ENCODE assay signal across 8 cellular contexts in genomic region chr7:22563621-22564241, GRCh38.
A peak's percentile ranks its signal among the peaks of the same experiment; 100 is the strongest.
DNase-seq lines count a peak whose midpoint lies in the region; ATAC-seq, FAIRE-seq and TF ChIP-seq lines count a peak whose summit lies in the region.

No MANE protein-coding gene starts in this region.

- peak overlapping the region; percentile 90 for H2BK20ac ChIP-seq in IMR-90 (ENCODE audit: low read depth, low read length)

- POLR2A ChIA-PET in IMR-90 (lab: Charles Lee; ENCODE audit: unreplicated experiment) = interaction anchor here (0.6 kb wide), 1 partner anchor 292 kb away, joined by 7 read pairs; no protein-coding TSS in a partner anchor
- POLR2A ChIA-PET in GM12878 (lab: Charles Lee) = no interaction called here

- H4K91ac ChIP-seq in IMR-90 (ENCODE audit: insufficient read depth, low read depth, low read length) = peak overlapping the region; percentile 92
- H4K91ac ChIP-seq in neuronal stem cell (ENCODE audit: low read depth, low read length, poor library complexity) = no peak overlapping the region

- H2AK5ac ChIP-seq in IMR-90 (ENCODE audit: low read depth, low read length) (peak overlapping the region; percentile 79), neuronal stem cell (ENCODE audit: low read depth, low read length) (no peak overlapping the region)

- peak overlapping the region; percentile 93 for H3K14ac ChIP-seq in IMR-90 (replicated peaks; ENCODE audit: low read depth, low read length)
- no peak overlapping the region for H3K14ac ChIP-seq in neuronal stem cell (ENCODE audit: low read length)

- H2BK120ac ChIP-seq in IMR-90 (ENCODE audit: low read depth, low read length) (peak overlapping the region; percentile 97), neuronal stem cell (ENCODE audit: low read depth, low read length) (no peak overlapping the region)

- H4K8ac ChIP-seq in IMR-90 (ENCODE audit: low read depth in 2 of 2, low read length in 2 of 2) = peak overlapping the region; percentile 28 to 80
- no peak overlapping the region for H4K8ac ChIP-seq in neuronal stem cell (ENCODE audit: low read depth, low read length)

- H3K79me1 ChIP-seq in IMR-90 (ENCODE audit: low read depth in 1 of 2, low read length in 2 of 2) (peaks cover 0 to 20% of the 10 kb centered on the region in 2 experiments; a peak in 2 of 4 replicates), neuronal stem cell (ENCODE audit: low read depth, low read length) (no peaks in the 10 kb centered on the region)

- H3K4me3 ChIP-seq in IMR-90 (ENCODE audit: insufficient read depth, low read depth, low read length) (no peak overlapping the region), GM12878 (no peak overlapping the region), neuronal stem cell (ENCODE audit: low read length in 2 of 2) (no peak overlapping the region)

- H2BK5ac ChIP-seq in IMR-90 (ENCODE audit: low read depth, low read length, poor library complexity, severe bottlenecking) = peak overlapping the region; percentile 67
- no peak overlapping the region for H2BK5ac ChIP-seq in neuronal stem cell (ENCODE audit: low read length)

- no peaks in the 10 kb centered on the region for H3K27me3 ChIP-seq in IMR-90 (ENCODE audit: control insufficient read depth, insufficient read depth, low read length)
- no peaks in the 10 kb centered on the region; a peak in 1 of 4 replicates for H3K27me3 ChIP-seq in GM12878 (replicated peaks in 1 of 2; ENCODE audit: control insufficient read depth in 2 of 2, insufficient read depth in 2 of 2, low read length in 1 of 2)
- no peaks in the 10 kb centered on the region for H3K27me3 ChIP-seq in neuronal stem cell (ENCODE audit: control insufficient read depth in 3 of 3, insufficient read depth in 3 of 3, low read depth in 1 of 3, low read length in 3 of 3)

- no peaks in the 10 kb centered on the region for H4K20me1 ChIP-seq in IMR-90 (ENCODE audit: insufficient read depth, low read length)
- H4K20me1 ChIP-seq in GM12878 (ENCODE audit: control insufficient read depth, insufficient read depth) = no peaks in the 10 kb centered on the region; the same call in 1 of the 2 replicates

- peak overlapping the region; percentile 33; the same call in 1 of the 2 replicates for H3K56ac ChIP-seq in IMR-90 (ENCODE audit: extremely low read depth, insufficient read depth, low read length)

- no peaks in the 10 kb centered on the region for H3K9me3 ChIP-seq in IMR-90 (ENCODE audit: control insufficient read depth, insufficient read depth, low read length)
- H3K9me3 ChIP-seq in GM12878 (replicated peaks; ENCODE audit: control insufficient read depth, insufficient read depth, low read length) = no peaks in the 10 kb centered on the region
- no peaks in the 10 kb centered on the region for H3K9me3 ChIP-seq in neuronal stem cell (replicated peaks in 1 of 2; ENCODE audit: control insufficient read depth in 2 of 2, insufficient read depth in 1 of 2, low read depth in 1 of 2, low read length in 2 of 2)

- RAD21 ChIA-PET in GM12878 (lab: Charles Lee; ENCODE audit: unreplicated experiment) = interaction anchor here (0.8 to 6.2 kb wide), 3 partner anchors 98 to 497 kb away, joined by 3 to 115 read pairs (median 4); partner anchors contain the start of gene IL6

- H3K4ac ChIP-seq in IMR-90 (ENCODE audit: low read depth, low read length) = peak overlapping the region; percentile 93
- H3K4ac ChIP-seq in neuronal stem cell (ENCODE audit: low read length) = no peak overlapping the region

- H2AK9ac ChIP-seq in IMR-90 (replicated peaks; ENCODE audit: low read depth, low read length, poor library complexity) = peak overlapping the region; percentile 35

- no peaks in the 10 kb centered on the region for H3K79me2 ChIP-seq in GM12878 (ENCODE audit: control insufficient read depth, insufficient read depth, low read length)

- no peak for FAIRE-seq in GM12878 (lab: Jason Lieb, UNC)

- no peak for TF ChIP-seq RAD21 in IMR-90 (IDR thresholded peaks at IDR 0.05; ENCODE audit: low read length)
- TF ChIP-seq RAD21 in GM12878 (IDR thresholded peaks at IDR 0.05; ENCODE audit: insufficient read depth, low read depth, low read length) = no peak

- TF ChIP-seq CTCF in IMR-90 (conservative IDR thresholded peaks at IDR 0.05; ENCODE audit: low read depth, low read length) (no peak), GM12878 (IDR thresholded peaks at IDR 0.05 in 2 of 3, conservative IDR thresholded peaks at IDR 0.05 in 1 of 3; ENCODE audit: control insufficient read depth in 2 of 3, extremely low read depth in 1 of 3, insufficient read depth in 1 of 3, low read depth in 3 of 3, low read length in 3 of 3) (no peak)

- peak overlapping the region; percentile 24 for H4K5ac ChIP-seq in IMR-90 (ENCODE audit: low read depth, low read length)

- peak overlapping the region; percentile 77 for H2AFZ ChIP-seq in IMR-90 (replicated peaks; ENCODE audit: low read length, poor library complexity)
- no peak overlapping the region for H2AFZ ChIP-seq in GM12878 (ENCODE audit: control insufficient read depth, low read depth, low read length)
- peak overlapping the region; percentile 78 for H2AFZ ChIP-seq in neuronal stem cell (ENCODE audit: low read length)

- H3K23ac ChIP-seq in IMR-90 (ENCODE audit: low read depth, low read length) (peak overlapping the region; percentile 88), neuronal stem cell (ENCODE audit: low read depth, low read length, poor library complexity) (no peak overlapping the region)

- 0 out of 2 replicates have a peak, but pooled peaks have one; percentile 4 for ATAC-seq in IMR-90 (ENCODE audit: low read depth)
- peak; percentile 66 for ATAC-seq in GM12878

- H3K9ac ChIP-seq in IMR-90 (ENCODE audit: low read depth, low read length) (peak overlapping the region; percentile 31), GM12878 (ENCODE audit: control insufficient read depth, insufficient read depth, low read length) (no peak overlapping the region), neuronal stem cell (ENCODE audit: low read depth, low read length, poor library complexity) (no peak overlapping the region)

- H2BK12ac ChIP-seq in neuronal stem cell (ENCODE audit: low read length) = peak overlapping the region; percentile 1

- H3K27ac ChIP-seq in IMR-90 (ENCODE audit: insufficient read depth, low read length) (peak overlapping the region; percentile 7), GM12878 (ENCODE audit: control insufficient read depth, insufficient read depth) (no peak overlapping the region), neuronal stem cell (replicated peaks; ENCODE audit: low read length) (no peak overlapping the region)

- WGBS in IMR-90 (ENCODE audit: extremely low coverage in 2 of 2, insufficient read length in 1 of 2), 2 experiments = 42% methylated on average over 2 of the region's 11 CpGs; no CpG with 5 or more reads in 1 of the 2 experiments
- 13% methylated on average over 11 of the region's 11 CpGs for WGBS in GM12878 (ENCODE audit: insufficient coverage, insufficient replicate concordance, low lambda C conversion rate, missing lambda C conversion rate)
- WGBS in neuronal stem cell (ENCODE audit: extremely low coverage in 2 of 2, insufficient read length in 2 of 2, insufficient replicate concordance in 1 of 2), 2 donors = no CpG with 5 or more reads among the region's 11 CpGs

- TF ChIP-seq POLR2A in IMR-90 (IDR thresholded peaks at IDR 0.05; ENCODE audit: low read depth, low read length) = no peak
- no peak for TF ChIP-seq POLR2A in GM12878 (IDR thresholded peaks at IDR 0.05; ENCODE audit: low read depth, low read length)

- H3K18ac ChIP-seq in IMR-90 (ENCODE audit: low read depth, low read length) = peak overlapping the region; percentile 29
- peak overlapping the region; percentile 87 for H3K18ac ChIP-seq in neuronal stem cell (ENCODE audit: low read length)

- no TSS peak for BruUV-seq in IMR-90 (replicated peaks; lab: Mats Ljungman, UMichigan)
- BruUV-seq in GM12878 (replicated peaks; lab: Mats Ljungman, UMichigan) = no TSS peak

- H3K36me3 ChIP-seq in IMR-90 (ENCODE audit: control insufficient read depth, insufficient read depth, low read length) (no peaks in the 10 kb centered on the region), GM12878 (ENCODE audit: control insufficient read depth in 2 of 2, insufficient read depth in 2 of 2, low read length in 1 of 2) (no peaks in the 10 kb centered on the region), neuronal stem cell (replicated peaks in 1 of 2; ENCODE audit: control insufficient read depth in 2 of 2, insufficient read depth in 2 of 2, low read length in 2 of 2) (no peaks in the 10 kb centered on the region)

- no peak for TF ChIP-seq EP300 in GM12878 (IDR thresholded peaks at IDR 0.05; ENCODE audit: borderline replicate concordance in 1 of 2, control insufficient read depth in 1 of 2, low read depth in 2 of 2, low read length in 2 of 2)

- peak; percentile 55 for DNase-seq in stimulated activated CD4-positive, alpha-beta T cell treated with anti-CD3 and anti-CD28 coated beads, Interleukin-15, amount 100 ng/mL, for 24 hours
- no peak for DNase-seq in stimulated activated CD4-positive, alpha-beta T cell treated with anti-CD3 and anti-CD28 coated beads, Interleukin-4, amount 100 ng/mL, for 4 hours
- DNase-seq in IMR-90 (peak; percentile 12), GM12878 (ENCODE audit: low read depth, low spot score) (no peak), neuronal stem cell (ENCODE audit: low spot score) (no peak), DMS 273 (lab: John Stamatoyannopoulos, UW; ENCODE audit: unreplicated experiment) (no peak), superior temporal gyrus (ENCODE audit: extremely low spot score) (no peak), KG1 (lab: John Stamatoyannopoulos, UW) (no peak)

- intact Hi-C loops in IMR-90 (cut with micrococcal nuclease) = loop anchor here (5.0 kb wide), 3 partner anchors 84 to 369 kb away; no protein-coding TSS in a partner anchor
- intact Hi-C loops in GM12878 (cut with micrococcal nuclease; ENCODE audit: unreplicated experiment) = loop anchor here (5.0 kb wide), 1 partner anchor 99 kb away; no protein-coding TSS in a partner anchor

- H3K4me2 ChIP-seq in IMR-90 (ENCODE audit: low read depth, low read length) (peak overlapping the region; percentile 52), GM12878 (ENCODE audit: control insufficient read depth, insufficient read depth) (peak overlapping the region; percentile 60), neuronal stem cell (ENCODE audit: insufficient read depth, low read length, poor library complexity, severe bottlenecking) (no peak overlapping the region)

- peak overlapping the region; percentile 85 for H2BK15ac ChIP-seq in IMR-90 (ENCODE audit: low read depth, low read length)
- peak overlapping the region; percentile 29 for H2BK15ac ChIP-seq in neuronal stem cell (ENCODE audit: low read length)

- SMC1A ChIA-PET in GM12878 (lab: Charles Lee; ENCODE audit: uncharacterized antibody, unreplicated experiment) = interaction anchor here (0.8 to 9.0 kb wide), 3 partner anchors 162 to 619 kb away, joined by 4 to 124 read pairs (median 77); partner anchors contain the start of genes CDCA7L and IL6

- CTCF ChIA-PET in IMR-90 (lab: Yijun Ruan, JAX) (interaction anchor here (1.1 to 2.0 kb wide), 3 partner anchors 14 to 492 kb away, joined by 5 to 10 read pairs (median 5); partner anchors contain the start of gene IL6), GM12878 (lab: Yijun Ruan, JAX) (interaction anchor here (0.7 to 7.9 kb wide), 7 partner anchors 162 to 494 kb away, joined by 3 to 194 read pairs (median 3); partner anchors contain the start of gene IL6)

- peaks cover 10% of the 10 kb centered on the region for H3K9me1 ChIP-seq in IMR-90 (ENCODE audit: insufficient read depth, low read length)

- dilution Hi-C loops in IMR-90 (cut with HindIII; ENCODE audit: low sequenced_read_pairs, unreplicated experiment) = loop anchor here (25.0 kb wide), 1 partner anchor 499 kb away; no protein-coding TSS in a partner anchor

- in situ Hi-C loops in IMR-90 (cut with MboI; ENCODE audit: low sequenced_read_pairs) = loop anchor here (5.0 kb wide), 1 partner anchor 159 kb away; no protein-coding TSS in a partner anchor
- in situ Hi-C loops in GM12878 (cut with MboI) = loop anchor here (5.0 kb wide), 2 partner anchors 164 to 494 kb away; partner anchors contain the start of gene IL6

- H3K4me1 ChIP-seq in IMR-90 (ENCODE audit: control insufficient read depth, insufficient read depth, low read length) (peaks cover 41% of the 10 kb centered on the region), GM12878 (ENCODE audit: control insufficient read depth, insufficient read depth, low read length) (peaks cover 49% of the 10 kb centered on the region), neuronal stem cell (ENCODE audit: control insufficient read depth in 2 of 2, insufficient read depth in 1 of 2, low read depth in 1 of 2, low read length in 2 of 2) (peaks cover 15 to 26% of the 10 kb centered on the region in 2 donors)

Comparison
In these comparisons a context has a peak if more than half of its experiments do, and no peak if none do; other contexts are left out.
1. DNase-seq: peak in stimulated activated CD4-positive, alpha-beta T cell treated with anti-CD3 and anti-CD28 coated beads, Interleukin-15, amount 100 ng/mL, for 24 hours (single experiment) and IMR-90 (single experiment); none in stimulated activated CD4-positive, alpha-beta T cell treated with anti-CD3 and anti-CD28 coated beads, Interleukin-4, amount 100 ng/mL, for 4 hours (0 of 2), GM12878 (single experiment), neuronal stem cell (single experiment), DMS 273 (single experiment), superior temporal gyrus (single experiment) and KG1 (single experiment).